Comparison of ENCODE assay signal across 1 cellular context in genomic region chr10:84158061-84158460, GRCh38.
TF ChIP-seq lines count a peak whose summit lies in the region.

No MANE protein-coding gene starts in this region.

TF ChIP-seq in GM12878, 131 proteins besides CTCF, POLR2A, EP300 and RAD21:
- no peak for TF ChIP-seq PML (IDR thresholded peaks at IDR 0.05; ENCODE audit: low read length)
- peak; percentile 73 for TF ChIP-seq RFX5 (IDR thresholded peaks at IDR 0.05; ENCODE audit: low read depth, low read length)
- no peak for TF ChIP-seq HDAC6 (IDR thresholded peaks at IDR 0.05; ENCODE audit: unreplicated experiment)
- peak; percentile 67 for TF ChIP-seq PKNOX1 (IDR thresholded peaks at IDR 0.05)
- TF ChIP-seq, protein P1, sequence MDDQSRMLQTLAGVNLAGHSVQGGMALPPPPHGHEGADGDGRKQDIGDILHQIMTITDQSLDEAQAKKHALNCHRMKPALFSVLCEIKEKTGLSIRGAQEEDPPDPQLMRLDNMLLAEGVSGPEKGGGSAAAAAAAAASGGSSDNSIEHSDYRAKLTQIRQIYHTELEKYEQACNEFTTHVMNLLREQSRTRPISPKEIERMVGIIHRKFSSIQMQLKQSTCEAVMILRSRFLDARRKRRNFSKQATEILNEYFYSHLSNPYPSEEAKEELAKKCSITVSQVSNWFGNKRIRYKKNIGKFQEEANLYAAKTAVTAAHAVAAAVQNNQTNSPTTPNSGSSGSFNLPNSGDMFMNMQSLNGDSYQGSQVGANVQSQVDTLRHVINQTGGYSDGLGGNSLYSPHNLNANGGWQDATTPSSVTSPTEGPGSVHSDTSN (IDR thresholded peaks at IDR 0.05; ENCODE audit: insufficient replicate concordance, low read depth, low read length), result peak; percentile 11
